Comparison of ENCODE assay signal across 8 cellular contexts in genomic region chr12:64256166-64256800, GRCh38. TPM values are rescaled to one million over a fixed set of nuclear protein-coding genes. Genes with fewer than 3 reads are reported as not detected.
A peak's percentile ranks its signal among the peaks of the same experiment; 100 is the strongest.
DNase-seq lines count a peak whose midpoint lies in the region; ATAC-seq and TF ChIP-seq lines count a peak whose summit lies in the region.

No MANE protein-coding gene starts in this region.

- no peaks in the 10 kb centered on the region for H3K27me3 ChIP-seq in liver (ENCODE audit: control insufficient read depth in 4 of 4, insufficient read depth in 4 of 4, low read length in 3 of 4)

- H3K27me3 Mint-ChIP-seq in chondrocyte (ENCODE audit: low read depth) = no peaks in the 10 kb centered on the region

- H3K4me3 Mint-ChIP-seq in chondrocyte (ENCODE audit: unreplicated experiment) = no peak overlapping the region

- peaks cover 0 to 4% (median 0%) of the 10 kb centered on the region in 4 donors for H3K4me1 ChIP-seq in liver (ENCODE audit: control insufficient read depth in 4 of 4, insufficient read depth in 4 of 4, low read length in 3 of 4)

- H3K36me3 ChIP-seq in liver (ENCODE audit: control insufficient read depth in 4 of 4, insufficient read depth in 3 of 4, low read depth in 1 of 4, low read length in 3 of 4) = no peaks in the 10 kb centered on the region

- 71% methylated on average over 4 of the region's 4 CpGs for WGBS in liver

- H3K9me3 ChIP-seq in liver (ENCODE audit: control insufficient read depth in 4 of 4, low read length in 3 of 4) = no peaks in the 10 kb centered on the region

- no peak overlapping the region for H3K4me3 ChIP-seq in liver (ENCODE audit: low read depth in 1 of 3, low read length in 3 of 3)

- DNase-seq in COLO829 (ENCODE audit: low spot score) (peak; percentile 62), NCI-H774 (lab: John Stamatoyannopoulos, UW) (peak; percentile 82), chondrocyte (ENCODE audit: low spot score) (no peak), GOT3 (lab: John Stamatoyannopoulos, UW) (no peak)
- no peak for DNase-seq in effector CD8-positive, alpha-beta T cell (lab: John Stamatoyannopoulos, UW)

- H3K4me1 Mint-ChIP-seq in chondrocyte (ENCODE audit: low read depth) = no peaks in the 10 kb centered on the region

- H3K27ac Mint-ChIP-seq in chondrocyte (ENCODE audit: unreplicated experiment) = no peak overlapping the region

- H3K9me3 Mint-ChIP-seq in chondrocyte (ENCODE audit: low read depth) = no peaks in the 10 kb centered on the region

- ATAC-seq in HG02798 (IDR thresholded peaks at IDR 0.05; ENCODE audit: poor library complexity, unreplicated experiment) = peak; percentile 49
- ATAC-seq in GM18873 (IDR thresholded peaks at IDR 0.05; ENCODE audit: low FRiP score, unreplicated experiment) = no peak

- H3K27ac ChIP-seq in liver (ENCODE audit: low read depth in 1 of 2, low read length in 2 of 2) = no peak overlapping the region

- no peaks in the 10 kb centered on the region for H3K36me3 Mint-ChIP-seq in chondrocyte (ENCODE audit: low read depth)

- TF ChIP-seq CTCF in chondrocyte (IDR thresholded peaks at IDR 0.05) (peak; percentile 93), liver (IDR thresholded peaks at IDR 0.05; ENCODE audit: low read depth, low read length, missing input control) (peak; percentile 71)

- no peak overlapping the region for H3K9ac ChIP-seq in liver (ENCODE audit: low read depth in 1 of 2, low read length in 2 of 2)

- TF ChIP-seq RAD21 in liver (IDR thresholded peaks at IDR 0.05) = peak; percentile 93 to 96

TF ChIP-seq in liver, 16 proteins besides CTCF, POLR2A, EP300 and RAD21:
- peak in 1 of 2 donors; percentile 10 for TF ChIP-seq HNF4A (conservative IDR thresholded peaks at IDR 0.05)
- no peak for TF ChIP-seq NR2F2 (IDR thresholded peaks at IDR 0.05)
- no peak for TF ChIP-seq SP1 (IDR thresholded peaks at IDR 0.05)
- TF ChIP-seq HNF4G (IDR thresholded peaks at IDR 0.05) = no peak
- no peak for TF ChIP-seq FOXA1 (IDR thresholded peaks at IDR 0.05)
- no peak for TF ChIP-seq YY1 (IDR thresholded peaks at IDR 0.05)
- no peak for TF ChIP-seq ZBTB33 (IDR thresholded peaks at IDR 0.05)
- TF ChIP-seq RXRA (IDR thresholded peaks at IDR 0.05) = no peak

RNA-seq across cellular contexts. Expression of gene KICS2, which starts 34.2 kb away (rescaled TPM):
- 2.9 to 4.2 TPM (median 3.1 TPM) in 3 replicates for total RNA-seq in chondrocyte
- 10 to 100 TPM in 1 of 2 donors, 1 to 10 TPM in 1; 4.1 to 10.7 TPM for total RNA-seq in liver
- 1 to 10 TPM; 3.4 to 6.5 TPM for polyA plus RNA-seq in liver

Comparison
In these comparisons a context has a peak if more than half of its experiments do, and no peak if none do; other contexts are left out.
1. DNase-seq: peak in COLO829 (single experiment) and NCI-H774 (single experiment); none in chondrocyte (single experiment), GOT3 (single experiment) and effector CD8-positive, alpha-beta T cell (single experiment).